Comparison of ENCODE assay signal across 10 cellular contexts in the genomic region with DNA sequence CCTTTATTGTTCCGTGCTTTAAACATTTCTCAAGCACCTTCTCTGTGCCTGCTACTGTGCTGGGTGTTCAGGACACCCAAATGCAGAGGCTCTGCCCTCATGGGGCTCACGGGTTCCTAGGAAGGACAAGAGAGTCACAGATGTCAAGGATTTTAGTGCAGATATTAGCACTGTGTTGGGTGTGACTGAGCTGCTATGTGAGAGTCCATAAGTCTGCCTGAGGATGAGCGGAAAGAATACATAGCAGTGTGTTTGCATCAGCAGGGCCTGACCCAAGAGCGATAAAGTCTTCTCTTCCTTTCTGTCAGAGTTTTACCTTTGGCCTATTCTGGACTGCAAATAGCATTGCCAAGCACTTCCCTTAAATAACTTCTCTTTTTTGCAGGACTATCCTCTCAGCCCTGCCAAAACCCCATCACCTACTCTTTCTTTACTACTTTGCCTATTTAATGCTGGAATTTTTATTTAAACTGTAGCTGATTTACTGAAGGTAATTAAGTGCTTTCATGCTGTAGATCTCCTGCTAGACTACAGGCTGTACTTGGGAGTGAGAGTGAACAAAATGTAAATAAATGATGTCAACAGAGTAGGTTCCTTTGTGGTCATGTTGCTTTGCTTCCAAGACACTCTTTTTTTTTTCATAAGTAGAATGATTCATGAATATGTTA.
DNase-seq lines count a peak whose midpoint lies in the region; ATAC-seq and TF ChIP-seq lines count a peak whose summit lies in the region.
"Had no signal": no experiment of that assay in that cellular context is flagged by ENCODE, and none has a peak within 500 bp of the region (broad histone marks: within the 10 kb centered on the region; RNA-seq: fewer than 3 reads in every experiment).

No MANE protein-coding gene starts in this region.

- peak; percentile 91 to 93 for DNase-seq in fibroblast of lung (ENCODE audit: low read depth in 2 of 2)
- DNase-seq in non-pigmented ciliary epithelial cell (ENCODE audit: low read depth) = peak; percentile 76
- no peak for DNase-seq in endodermal cell
- DNase-seq in NCI-H1048 (lab: John Stamatoyannopoulos, UW) = no peak
- DNase-seq: cerebellar nuclear complex, NCI-H1436 had no signal

- H3K4me1 Mint-ChIP-seq in endodermal cell = no peaks in the 10 kb centered on the region

- no peaks in the 10 kb centered on the region for H3K79me2 ChIP-seq in DOHH2 (ENCODE audit: control insufficient read depth, low read length)
- H3K79me2 ChIP-seq in OCI-LY1 (ENCODE audit: insufficient read depth, low read length) = no peaks in the 10 kb centered on the region
- H3K79me2 ChIP-seq in fibroblast of lung (ENCODE audit: control insufficient read depth, insufficient read depth, low read length) = no peaks in the 10 kb centered on the region

- TF ChIP-seq CTCF in DOHH2 (IDR thresholded peaks at IDR 0.05; ENCODE audit: low read depth, low read length, poor library complexity, severe bottlenecking) (no peak), OCI-LY1 (IDR thresholded peaks at IDR 0.05; ENCODE audit: low read length) (no peak), fibroblast of lung (conservative IDR thresholded peaks at IDR 0.05 in 1 of 2, IDR thresholded peaks at IDR 0.05 in 1 of 2; ENCODE audit: low read depth in 1 of 2, low read length in 2 of 2) (no peak), endodermal cell (conservative IDR thresholded peaks at IDR 0.05) (no peak)

- H3K4me3 ChIP-seq in DOHH2 (ENCODE audit: low read length) = no peak overlapping the region
- H3K4me3 ChIP-seq in OCI-LY1 (ENCODE audit: low read depth, low read length, poor library complexity, severe bottlenecking) = no peak overlapping the region
- no peak overlapping the region for H3K4me3 ChIP-seq in fibroblast of lung (replicated peaks in 1 of 4; ENCODE audit: control extremely low read depth in 1 of 4, insufficient read depth in 1 of 4, low read depth in 3 of 4, low read length in 4 of 4)
- H3K4me3 ChIP-seq in endodermal cell (ENCODE audit: low read length) = no peak overlapping the region

- H3K4me2 ChIP-seq in DOHH2 (ENCODE audit: low read length) = peak overlapping the region; percentile 27
- H3K4me2 ChIP-seq in OCI-LY1 (ENCODE audit: low read length) = peak overlapping the region; percentile 23; the same call in 1 of the 2 replicates
- H3K4me2 ChIP-seq in fibroblast of lung (ENCODE audit: extremely low read depth, insufficient read depth, low read length) = peak overlapping the region; percentile 41

- no peak for ATAC-seq in HG03045 (IDR thresholded peaks at IDR 0.05; ENCODE audit: unreplicated experiment)
- no peak for ATAC-seq in HG02973 (IDR thresholded peaks at IDR 0.05; ENCODE audit: unreplicated experiment)

- 91 to 95% methylated on average over 4 of the region's 4 CpGs for WGBS in endodermal cell (ENCODE audit: insufficient coverage in 1 of 2, insufficient read length in 1 of 2), 2 experiments

- H3K4me3 Mint-ChIP-seq in endodermal cell = no peak overlapping the region

- H3K36me3 Mint-ChIP-seq in endodermal cell (ENCODE audit: low read depth) = peaks cover 2% of the 10 kb centered on the region

- no peaks in the 10 kb centered on the region for H3K27me3 ChIP-seq in DOHH2 (ENCODE audit: control insufficient read depth, low read length)
- H3K27me3 ChIP-seq in OCI-LY1 (ENCODE audit: insufficient read depth, low read length) = no peaks in the 10 kb centered on the region
- no peaks in the 10 kb centered on the region for H3K27me3 ChIP-seq in fibroblast of lung (ENCODE audit: control insufficient read depth, insufficient read depth, low read length)
- no peaks in the 10 kb centered on the region for H3K27me3 ChIP-seq in endodermal cell (ENCODE audit: control insufficient read depth, insufficient read depth, low read length, poor library complexity, severe bottlenecking)

- H3K27ac Mint-ChIP-seq in endodermal cell = no peak overlapping the region

- no peaks in the 10 kb centered on the region for H3K9me3 Mint-ChIP-seq in endodermal cell

- no peaks in the 10 kb centered on the region for H3K27me3 Mint-ChIP-seq in endodermal cell (ENCODE audit: insufficient read depth)

- H3K27ac ChIP-seq in DOHH2 (ENCODE audit: low read depth, low read length) (no peak overlapping the region), OCI-LY1 (ENCODE audit: low read depth, low read length, poor library complexity, severe bottlenecking) (peak overlapping the region; percentile 67), fibroblast of lung (ENCODE audit: insufficient read depth, low read length) (peak overlapping the region; percentile 51), endodermal cell (ENCODE audit: low read depth, low read length) (no peak overlapping the region)

- no peaks in the 10 kb centered on the region for H3K36me3 ChIP-seq in DOHH2 (ENCODE audit: control insufficient read depth, low read length)
- no peaks in the 10 kb centered on the region for H3K36me3 ChIP-seq in OCI-LY1 (ENCODE audit: insufficient read depth, low read length)
- no peaks in the 10 kb centered on the region for H3K36me3 ChIP-seq in fibroblast of lung (ENCODE audit: control insufficient read depth, insufficient read depth, low read length)
- H3K36me3 ChIP-seq in endodermal cell (ENCODE audit: control insufficient read depth, insufficient read depth, low read length) = peaks cover 21% of the 10 kb centered on the region

- no peaks in the 10 kb centered on the region for H3K9me2 ChIP-seq in DOHH2 (replicated peaks; ENCODE audit: control insufficient read depth, low read length)
- H3K9me2 ChIP-seq in OCI-LY1 (ENCODE audit: low read depth, low read length) = no peaks in the 10 kb centered on the region

- H3F3A ChIP-seq in DOHH2 (ENCODE audit: control insufficient read depth, insufficient read depth) (no peaks in the 10 kb centered on the region), OCI-LY1 (ENCODE audit: insufficient read depth, low read length) (no peaks in the 10 kb centered on the region)

- no peaks in the 10 kb centered on the region for H4K20me1 ChIP-seq in DOHH2 (ENCODE audit: control insufficient read depth, insufficient read depth, low read depth, low read length)
- H4K20me1 ChIP-seq in OCI-LY1 (ENCODE audit: insufficient read depth, low read length) = no peaks in the 10 kb centered on the region
- no peaks in the 10 kb centered on the region for H4K20me1 ChIP-seq in fibroblast of lung (ENCODE audit: control insufficient read depth, extremely low read depth, insufficient read depth, low read length)

- H3K4me1 ChIP-seq in DOHH2 (ENCODE audit: control insufficient read depth, low read length) (peaks cover 29% of the 10 kb centered on the region), OCI-LY1 (ENCODE audit: insufficient read depth, low read length, severe bottlenecking) (peaks cover 20% of the 10 kb centered on the region), fibroblast of lung (ENCODE audit: control insufficient read depth, extremely low read depth, insufficient read depth, low read length) (peaks cover 12% of the 10 kb centered on the region), endodermal cell (ENCODE audit: control insufficient read depth, insufficient read depth, low read length) (no peaks in the 10 kb centered on the region)

- H2AFZ ChIP-seq in OCI-LY1 (ENCODE audit: low read length) (no peak overlapping the region), fibroblast of lung (ENCODE audit: low read length) (no peak overlapping the region)

- H3K9ac ChIP-seq in OCI-LY1 (ENCODE audit: low read length) (peak overlapping the region; percentile 14; the same call in 1 of the 2 replicates), fibroblast of lung (ENCODE audit: insufficient read depth, low read length) (no peak overlapping the region), endodermal cell (ENCODE audit: extremely low read depth, low read length, poor library complexity, severe bottlenecking) (no peak overlapping the region)

- H3K9me3 ChIP-seq in DOHH2 (ENCODE audit: control insufficient read depth, insufficient read depth, low read length) (no peaks in the 10 kb centered on the region), OCI-LY1 (ENCODE audit: low read length) (no peaks in the 10 kb centered on the region), fibroblast of lung (ENCODE audit: control insufficient read depth, insufficient read depth, low read depth, low read length) (no peaks in the 10 kb centered on the region), endodermal cell (ENCODE audit: control insufficient read depth, low read length) (no peaks in the 10 kb centered on the region)

Comparison
In these comparisons a context has a peak if more than half of its experiments do, and no peak if none do; other contexts are left out.
1. H3K27ac ChIP-seq: peak in OCI-LY1 (single experiment) and fibroblast of lung (single experiment); none in DOHH2 (single experiment) and endodermal cell (single experiment).
2. DNase-seq: peak in fibroblast of lung (2 of 2) and non-pigmented ciliary epithelial cell (single experiment); none in endodermal cell (single experiment) and NCI-H1048 (single experiment).
3. Peak in every context shown above with its lines, with median percentiles within 50 percentile points of each other: H3K4me2 ChIP-seq.